Comparison of ENCODE assay signal across 8 cellular contexts in the genomic region with DNA sequence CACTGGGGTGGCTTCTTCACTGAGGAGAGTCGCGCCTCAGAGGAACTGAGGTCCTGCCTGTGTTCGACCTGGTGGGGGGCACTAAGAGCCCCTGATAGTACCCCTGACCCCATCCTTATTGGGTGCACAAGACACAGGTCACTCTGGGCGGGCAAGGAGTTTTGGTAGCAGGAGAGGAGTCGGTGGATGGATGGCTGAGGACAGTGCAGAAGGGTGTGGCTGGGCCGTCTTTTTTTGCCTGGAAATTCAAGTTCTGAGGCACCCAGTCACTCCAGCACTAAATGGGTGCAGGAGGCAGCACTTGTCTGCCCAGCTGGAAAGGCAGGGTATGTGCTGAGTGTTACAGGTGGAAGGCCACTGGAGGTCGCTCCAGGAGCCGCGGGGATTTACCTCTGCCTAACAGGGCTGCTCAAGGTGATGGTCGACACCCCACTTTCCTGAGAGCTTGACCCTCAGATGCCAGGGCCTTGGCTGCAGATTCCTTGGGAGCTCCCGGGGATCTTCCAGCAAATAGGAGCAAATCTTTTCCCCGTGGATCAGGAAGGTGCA. TPM values are rescaled to one million over a fixed set of nuclear protein-coding genes. Genes with fewer than 3 reads are reported as not detected.
DNase-seq lines count a peak whose midpoint lies in the region; ATAC-seq and TF ChIP-seq lines count a peak whose summit lies in the region.

No MANE protein-coding gene starts in this region.

- peak overlapping the region; percentile 91 for H3K27ac Mint-ChIP-seq in Calu3 (ENCODE audit: unreplicated experiment)
- H3K27ac Mint-ChIP-seq in endothelial cell (ENCODE audit: unreplicated experiment), result peak overlapping the region; percentile 74
- peak overlapping the region; percentile 86 for H3K27ac Mint-ChIP-seq in osteocyte (ENCODE audit: unreplicated experiment)

- no peak overlapping the region for H3K27ac ChIP-seq in PC-3 (ENCODE audit: low read length)

- intact Hi-C loops in Calu3 (cut with micrococcal nuclease; ENCODE audit: unreplicated experiment) (no loop called here), PC-3 (cut with micrococcal nuclease) (loop anchor here (5.0 kb wide), 1 partner anchor 219 kb away; no protein-coding TSS in a partner anchor)

- H3F3A ChIP-seq in PC-3 (ENCODE audit: low read length, unreplicated experiment), result no peaks in the 10 kb centered on the region

- no TSS peak for BruUV-seq in Calu3 (replicated peaks; lab: Mats Ljungman, UMichigan)
- BruUV-seq in PC-3 (replicated peaks; lab: Mats Ljungman, UMichigan), result no TSS peak

- POLR2A ChIA-PET in PC-3 (lab: Charles Lee; ENCODE audit: unreplicated experiment), result no interaction called here

- no peak for ATAC-seq in PC-3
- no peak for ATAC-seq in HG03521 (IDR thresholded peaks at IDR 0.05; ENCODE audit: unreplicated experiment)
- ATAC-seq in HG02623 (IDR thresholded peaks at IDR 0.05; ENCODE audit: unreplicated experiment), result no peak

- H3K36me3 Mint-ChIP-seq in Calu3 (ENCODE audit: insufficient read depth, unreplicated experiment), result peaks cover 60% of the 10 kb centered on the region
- H3K36me3 Mint-ChIP-seq in endothelial cell (ENCODE audit: low read depth, unreplicated experiment), result peaks cover 6% of the 10 kb centered on the region
- peaks cover 2% of the 10 kb centered on the region for H3K36me3 Mint-ChIP-seq in osteocyte (ENCODE audit: unreplicated experiment)

- no peak overlapping the region for H2AFZ ChIP-seq in PC-3 (ENCODE audit: low read length)

- 0 out of 2 replicates have a peak, but pooled peaks cover 5% of the 10 kb centered on the region for H3K36me3 ChIP-seq in PC-3 (ENCODE audit: low read depth, low read length)

- CTCF ChIA-PET in Calu3 (lab: Charles Lee), result interaction anchor here (0.6 to 1.5 kb wide), 3 partner anchors 18 to 177 kb away, joined by 3 to 9 read pairs (median 5); partner anchors contain the start of gene CD81
- CTCF ChIA-PET in PC-3 (lab: Charles Lee), result no interaction called here

- no peak for TF ChIP-seq CTCF in Calu3 (IDR thresholded peaks at IDR 0.05; ENCODE audit: unreplicated experiment)
- peak; percentile 44 for TF ChIP-seq CTCF in PC-3 (conservative IDR thresholded peaks at IDR 0.05; ENCODE audit: low read depth, low read length)
- no peak for TF ChIP-seq CTCF in endothelial cell (IDR thresholded peaks at IDR 0.05; ENCODE audit: unreplicated experiment)
- TF ChIP-seq CTCF in osteocyte (IDR thresholded peaks at IDR 0.05), result no peak

- H3K4me1 Mint-ChIP-seq in Calu3 (ENCODE audit: low read depth, unreplicated experiment), result no peaks in the 10 kb centered on the region
- peaks cover 4% of the 10 kb centered on the region for H3K4me1 Mint-ChIP-seq in endothelial cell (ENCODE audit: unreplicated experiment)
- H3K4me1 Mint-ChIP-seq in osteocyte (ENCODE audit: unreplicated experiment), result peaks cover 26% of the 10 kb centered on the region

- H3K9me2 ChIP-seq in PC-3 (replicated peaks; ENCODE audit: low read length), result no peaks in the 10 kb centered on the region

- peak overlapping the region; percentile 99 for H3K4me2 ChIP-seq in PC-3 (ENCODE audit: low read length)

- DNase-seq in Calu3 (no peak), PC-3 (peak; percentile 15), endothelial cell (ENCODE audit: low spot score) (no peak), osteocyte (ENCODE audit: extremely low spot score, unreplicated experiment) (no peak), iPS-NIHi7 (ENCODE audit: extremely low spot score) (no peak), NCI-H2107 treated with DMSO at 0.1 percent for 48 hours (lab: John Stamatoyannopoulos, UW; ENCODE audit: unreplicated experiment) (no peak)

- H3K79me2 ChIP-seq in PC-3 (ENCODE audit: low read length), result peaks cover 31% of the 10 kb centered on the region

- H3K4me3 Mint-ChIP-seq in Calu3 (ENCODE audit: low read depth, unreplicated experiment) (peak overlapping the region; percentile 98), endothelial cell (ENCODE audit: unreplicated experiment) (peak overlapping the region; percentile 92), osteocyte (ENCODE audit: unreplicated experiment) (peak overlapping the region; percentile 87)

- H3K27me3 ChIP-seq in PC-3 (ENCODE audit: low read length), result no peaks in the 10 kb centered on the region

- peak overlapping the region; percentile 97 for H3K9ac ChIP-seq in PC-3 (ENCODE audit: low read length)

- peak overlapping the region; percentile 98 for H3K4me3 ChIP-seq in PC-3 (ENCODE audit: low read length)

- H3K9me3 ChIP-seq in PC-3 (ENCODE audit: low read length), result no peaks in the 10 kb centered on the region

- no peaks in the 10 kb centered on the region for H4K20me1 ChIP-seq in PC-3 (ENCODE audit: low read length)

- H3K4me1 ChIP-seq in PC-3 (ENCODE audit: insufficient read depth, low read length), result peaks cover 11% of the 10 kb centered on the region

- H3K9me3 Mint-ChIP-seq in Calu3 (ENCODE audit: low read depth, unreplicated experiment), result no peaks in the 10 kb centered on the region
- no peaks in the 10 kb centered on the region for H3K9me3 Mint-ChIP-seq in endothelial cell (ENCODE audit: unreplicated experiment)
- H3K9me3 Mint-ChIP-seq in osteocyte (ENCODE audit: unreplicated experiment), result no peaks in the 10 kb centered on the region

- H3K27me3 Mint-ChIP-seq in Calu3 (ENCODE audit: unreplicated experiment) (peaks cover under 1% of the 10 kb centered on the region), endothelial cell (ENCODE audit: unreplicated experiment) (peaks cover 6% of the 10 kb centered on the region), osteocyte (ENCODE audit: unreplicated experiment) (no peaks in the 10 kb centered on the region)

RNA-seq across cellular contexts. Expression of gene TSSC4, which starts 1.0 kb away (rescaled TPM):
- 49.4 and 51.9 TPM in 2 replicates for total RNA-seq in Calu3 (2022)
- 88.3 and 98.5 TPM in 2 replicates for total RNA-seq in PC-3 (2014; rRNA removed)
- total RNA-seq in endothelial cell (ENCODE audit: unreplicated experiment), result 48.4 TPM
- 50.6 and 54.5 TPM in 2 replicates for total RNA-seq in osteocyte

RNA-seq across cellular contexts. Expression of gene CD81, which starts 24.4 kb away (rescaled TPM):
- total RNA-seq in Calu3 (2022) (283 and 310 TPM in 2 replicates), PC-3 (2014; rRNA removed) (134 and 140 TPM in 2 replicates), endothelial cell (ENCODE audit: unreplicated experiment) (424 TPM), osteocyte (652 and 682 TPM in 2 replicates)

RNA-seq across cellular contexts. Expression of gene TRPM5, which starts 42.8 kb away (rescaled TPM):
- total RNA-seq in Calu3 (2022), result not detected in 2 replicates
- total RNA-seq in PC-3 (2014; rRNA removed), result 0.06 TPM in 1 of 2 replicates, not detected in the other
- total RNA-seq in endothelial cell (ENCODE audit: unreplicated experiment), result 0.38 TPM
- not detected in 2 replicates for total RNA-seq in osteocyte

RNA-seq across cellular contexts. Expression of gene KCNQ1, which starts 43.3 kb away (rescaled TPM):
- total RNA-seq in Calu3 (2022), result 7.4 and 9.2 TPM in 2 replicates
- 0.40 and 3.0 TPM in 2 replicates for total RNA-seq in PC-3 (2014; rRNA removed)
- 35.3 TPM for total RNA-seq in endothelial cell (ENCODE audit: unreplicated experiment)
- total RNA-seq in osteocyte, result 0.16 TPM in 1 of 2 replicates, not detected in the other
